Comparison of ENCODE assay signal across 2 cellular contexts in genomic region chr10:23203369-23204325, GRCh38.
TF ChIP-seq lines count a peak whose summit lies in the region.

No MANE protein-coding gene starts in this region.

TF ChIP-seq in GM23338, 12 proteins besides CTCF, POLR2A, EP300 and RAD21 (continued from another document):
- TF ChIP-seq ZNF462 (CRISPR knock-in tag; IDR thresholded peaks at IDR 0.05) (no peak), EZH2 (IDR thresholded peaks at IDR 0.05; ENCODE audit: low read depth, unreplicated experiment) (peak; percentile 87)

TF ChIP-seq in H1, 55 proteins besides CTCF, POLR2A, EP300 and RAD21 (continued from another document):
- no peak for TF ChIP-seq USF2 (IDR thresholded peaks at IDR 0.05; ENCODE audit: low read length)
- TF ChIP-seq SP2 (IDR thresholded peaks at IDR 0.05; ENCODE audit: low read length) = no peak
- TF ChIP-seq SRF (IDR thresholded peaks at IDR 0.05; ENCODE audit: low read depth, low read length) = no peak
- TF ChIP-seq EZH2 (IDR thresholded peaks at IDR 0.05; ENCODE audit: low read depth, low read length, severe bottlenecking) = peak; percentile 94
- TF ChIP-seq TBP (IDR thresholded peaks at IDR 0.05; ENCODE audit: low read depth, low read length) = no peak
- peak; percentile 83 for TF ChIP-seq RNF2 (IDR thresholded peaks at IDR 0.05; ENCODE audit: borderline replicate concordance, low read depth, low read length, missing control alignments, poor library complexity, severe bottlenecking)
- TF ChIP-seq SUZ12 (IDR thresholded peaks at IDR 0.05; ENCODE audit: low read length) = peak; percentile 95
- no peak for TF ChIP-seq PHF8 (conservative IDR thresholded peaks at IDR 0.05; ENCODE audit: low read depth, low read length)
TF ChIP-seq in H1: peak in this region for 3.
